3 cellular contexts compared by ENCODE assay signal in genomic region chrX:65014230-65014629, GRCh38.
TF ChIP-seq lines count a peak whose summit lies in the region.

No MANE protein-coding gene starts in this region.

TF ChIP-seq in A549, 52 proteins besides CTCF, POLR2A, EP300 and RAD21:
- TF ChIP-seq HEYL (CRISPR knock-in tag; IDR thresholded peaks at IDR 0.05) (no peak), MAFK (IDR thresholded peaks at IDR 0.05; ENCODE audit: partially characterized antibody) (peak; percentile 70), FOSL2 (IDR thresholded peaks at IDR 0.05) (no peak), FOSL2 (CRISPR knock-in tag; IDR thresholded peaks at IDR 0.05) (no peak)

TF ChIP-seq in IMR-90, 13 proteins besides CTCF, POLR2A, EP300 and RAD21:
- TF ChIP-seq MAFK (IDR thresholded peaks at IDR 0.05; ENCODE audit: low read depth, low read length) (peak; percentile 84), RCOR1 (IDR thresholded peaks at IDR 0.05; ENCODE audit: insufficient replicate concordance, low read length) (no peak), SMC3 (IDR thresholded peaks at IDR 0.05; ENCODE audit: low read depth, low read length) (no peak), RFX5 (IDR thresholded peaks at IDR 0.05; ENCODE audit: low read depth, low read length) (no peak), USF2 (IDR thresholded peaks at IDR 0.05; ENCODE audit: low read depth, low read length) (no peak), MAZ (IDR thresholded peaks at IDR 0.05; ENCODE audit: borderline replicate concordance, low read depth, low read length) (no peak), MXI1 (IDR thresholded peaks at IDR 0.05; ENCODE audit: borderline replicate concordance, low read depth, low read length) (no peak)

TF ChIP-seq in H1, 55 proteins besides CTCF, POLR2A, EP300 and RAD21:
- TF ChIP-seq KDM5A (IDR thresholded peaks at IDR 0.05; ENCODE audit: low read length) (no peak), MAFK (IDR thresholded peaks at IDR 0.05; ENCODE audit: low read depth, low read length) (0 out of 2 replicates have a peak, but pooled peaks have one; percentile 15)
